8 cellular contexts compared by ENCODE assay signal in genomic region chr15:31214864-31215489, GRCh38.
DNase-seq lines count a peak whose midpoint lies in the region; ATAC-seq and TF ChIP-seq lines count a peak whose summit lies in the region.

No MANE protein-coding gene starts in this region.

- no peaks in the 10 kb centered on the region for H3K9me3 ChIP-seq in HAP-1
- no peaks in the 10 kb centered on the region for H3K9me3 ChIP-seq in iPS-18c (ENCODE audit: control insufficient read depth, insufficient read depth, low read length)
- H3K9me3 ChIP-seq in spleen: peaks cover 0 to 8% (median 0%) of the 10 kb centered on the region in 8 donors

- intact Hi-C loops in spleen (cut with DNase I; ENCODE audit: low total_unique reads): loop anchor here (5.0 to 10.0 kb wide), 2 partner anchors 110 to 277 kb away; partner anchors contain the start of gene KLF13

- H3K4me1 Mint-ChIP-seq in activated naive CD8-positive, alpha-beta T cell (ENCODE audit: low read depth): peaks cover 13% of the 10 kb centered on the region

- no peaks in the 10 kb centered on the region for H3K27me3 ChIP-seq in HAP-1 (ENCODE audit: low read depth)
- no peaks in the 10 kb centered on the region for H3K27me3 ChIP-seq in spleen (replicated peaks in 1 of 7)

- TF ChIP-seq CTCF in spleen (IDR thresholded peaks at IDR 0.05 in 8 of 11, conservative IDR thresholded peaks at IDR 0.05 in 3 of 11): no peak

- ATAC-seq in GM18519 (IDR thresholded peaks at IDR 0.05; ENCODE audit: low FRiP score, unreplicated experiment): no peak

- in situ Hi-C loops in ACHN (cut with HindIII; ENCODE audit: low pct_ligation_motif_present, low pct_unique_long_range_greater_than_20kb, low sequenced_read_pairs) (loop anchor here (25.0 kb wide), 1 partner anchor 97 kb away; no protein-coding TSS in a partner anchor), HAP-1 (cut with MboI; ENCODE audit: low sequenced_read_pairs) (loop anchor here (5.0 to 10.0 kb wide), 2 partner anchors 110 to 272 kb away; partner anchors contain the start of gene KLF13)

- peak overlapping the region; percentile 66 for H3K4me3 Mint-ChIP-seq in activated naive CD8-positive, alpha-beta T cell

- H3K27ac Mint-ChIP-seq in activated naive CD8-positive, alpha-beta T cell: peak overlapping the region; percentile 64

- no peaks in the 10 kb centered on the region for H3K9me3 Mint-ChIP-seq in activated naive CD8-positive, alpha-beta T cell (ENCODE audit: low read depth)

- H3K4me1 ChIP-seq in HAP-1: peaks cover 12% of the 10 kb centered on the region; the same call in 1 of the 2 replicates
- peaks cover 0 to 78% (median 43%) of the 10 kb centered on the region in 6 donors for H3K4me1 ChIP-seq in spleen

- H3K27ac ChIP-seq in spleen: peak overlapping the region; percentile 85 to 100 (median 98)

- H3K36me3 Mint-ChIP-seq in activated naive CD8-positive, alpha-beta T cell: no peaks in the 10 kb centered on the region

- no peaks in the 10 kb centered on the region for H3K27me3 Mint-ChIP-seq in activated naive CD8-positive, alpha-beta T cell

- TF ChIP-seq POLR2A in spleen (IDR thresholded peaks at IDR 0.05): no peak

- H3K4me3 ChIP-seq in HAP-1: peak overlapping the region; percentile 48
- peak overlapping the region; percentile 60 for H3K4me3 ChIP-seq in iPS-18c (ENCODE audit: insufficient read depth, low read depth, low read length)
- peak overlapping the region in 7 of 8 donors; percentile 48 to 82 (median 68) for H3K4me3 ChIP-seq in spleen

- H3K36me3 ChIP-seq in HAP-1 (replicated peaks): no peaks in the 10 kb centered on the region
- no peaks in the 10 kb centered on the region for H3K36me3 ChIP-seq in spleen

- DNase-seq in ACHN (peak; percentile 5), HAP-1 (ENCODE audit: low spot score in 2 of 2) (no peak), spleen (peak; percentile 84), hippocampal formation (lab: John Stamatoyannopoulos, UW) (no peak)
- no peak for DNase-seq in stimulated activated CD4-positive, alpha-beta T cell treated with anti-CD3 and anti-CD28 coated beads, Interleukin-4, amount 100 ng/mL, for 24 hours

- 26 to 43% (median 32%) methylated on average over 6 to 18 of the region's 18 CpGs for WGBS in spleen, 5 donors

Comparison
In these comparisons a context has a peak if more than half of its experiments do, and no peak if none do; other contexts are left out.
1. DNase-seq: peak in ACHN (single experiment) and spleen (single experiment); none in HAP-1 (0 of 2), stimulated activated CD4-positive, alpha-beta T cell treated with anti-CD3 and anti-CD28 coated beads, Interleukin-4, amount 100 ng/mL, for 24 hours (single experiment) and hippocampal formation (0 of 2).
2. Peak in every context shown above with its lines, with median percentiles within 50 percentile points of each other: H3K4me3 ChIP-seq.